In the genomic region with DNA sequence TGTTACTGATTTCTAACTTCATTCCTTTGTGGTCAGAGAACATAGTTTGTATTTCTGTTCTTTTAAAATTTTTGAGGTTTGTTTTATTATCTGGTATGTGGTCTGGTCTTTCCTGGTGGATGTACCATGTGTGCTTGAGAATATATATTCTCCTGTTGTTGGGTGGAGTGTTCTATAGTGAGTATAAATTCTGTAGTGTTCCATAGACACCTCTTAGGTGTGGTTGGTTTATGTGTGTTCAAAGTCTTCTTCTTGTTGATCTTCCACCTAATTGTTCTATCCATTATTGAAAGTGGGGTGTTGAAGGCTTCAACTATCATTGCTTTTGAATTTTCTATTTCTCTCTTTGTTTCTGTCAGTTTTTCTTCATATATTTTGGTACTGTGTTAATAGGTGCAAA, we compare ENCODE assay signal across 25 cellular contexts.
"Had no signal": no experiment of that assay in that cellular context is flagged by ENCODE, and none has a peak within 500 bp of the region (broad histone marks: within the 10 kb centered on the region; RNA-seq: fewer than 3 reads in every experiment).

No MANE protein-coding gene starts in this region.

- H3K27me3 ChIP-seq: esophagus squamous epithelium, gastrocnemius medialis, right lobe of liver had no signal

- H3K9me3 ChIP-seq: esophagus squamous epithelium, gastrocnemius medialis, right lobe of liver had no signal

- H3K27ac Mint-ChIP-seq: activated CD4-positive, alpha-beta T cell treated with anti-CD3 and anti-CD28 coated beads, Interleukin-2, amount 10 ng/mL, durations not matched to agents 24 days and 14 days; activated CD8-positive, alpha-beta memory T cell treated with anti-CD3 and anti-CD28 coated beads, Interleukin-2, amount 10 ng/mL, durations not matched to agents 7 days and 5 days; activated CD8-positive, alpha-beta T cell treated with anti-CD3 and anti-CD28 coated beads for 36 hours; activated naive CD4-positive, alpha-beta T cell treated with anti-CD3 and anti-CD28 coated beads, Interleukin-2, amount 50 U/mL, for 24 hours; brain; dendritic cell treated with granulocyte-macrophage colony-stimulating factor and Interleukin-4, amounts not matched to agents 40 ng/mL and 50 ng/mL, for 4 days; stimulated activated effector memory CD8-positive, alpha-beta T cell treated with anti-CD3 and anti-CD28 coated beads, Interleukin-12 subunit alpha, Interleukin-12 subunit beta, amount 100 ng/mL, for 72 hours; stimulated activated naive CD8-positive, alpha-beta T cell treated with anti-CD3 and anti-CD28 coated beads, Interleukin-15, amount 100 ng/mL, for 72 hours had no signal

- DNase-seq: activated CD4-positive, alpha-beta T cell treated with anti-CD3 and anti-CD28 coated beads, Interleukin-2, amount 10 ng/mL, durations not matched to agents 24 days and 14 days; activated CD8-positive, alpha-beta memory T cell treated with anti-CD3 and anti-CD28 coated beads, Interleukin-2, amount 10 ng/mL, durations not matched to agents 7 days and 5 days; activated CD8-positive, alpha-beta T cell treated with anti-CD3 and anti-CD28 coated beads for 36 hours; activated gamma-delta T cell treated with Interleukin-2 at 50 U/mL for 16 hours; activated T-cell treated with anti-CD3 and anti-CD28 coated beads for 4 hours; anterior cingulate cortex; caudate nucleus; effector CD8-positive, alpha-beta T cell; esophagus squamous epithelium; gastrocnemius medialis; head of caudate nucleus; nephron progenitor cell; right lobe of liver; stimulated activated CD4-positive, alpha-beta T cell treated with anti-CD3 and anti-CD28 coated beads, Interleukin-2, amount 100 ng/mL, for 24 hours; stimulated activated naive CD8-positive, alpha-beta T cell treated with anti-CD3 and anti-CD28 coated beads, Interleukin-15, amount 100 ng/mL, for 72 hours; SW 1271 had no signal

- H3K4me3 ChIP-seq: esophagus squamous epithelium, gastrocnemius medialis, right lobe of liver, SK-N-MC, skin epidermis had no signal

- H3K9me3 Mint-ChIP-seq: activated CD4-positive, alpha-beta T cell treated with anti-CD3 and anti-CD28 coated beads, Interleukin-2, amount 10 ng/mL, durations not matched to agents 24 days and 14 days; dendritic cell treated with granulocyte-macrophage colony-stimulating factor and Interleukin-4, amounts not matched to agents 40 ng/mL and 50 ng/mL, for 4 days; stimulated activated naive CD8-positive, alpha-beta T cell treated with anti-CD3 and anti-CD28 coated beads, Interleukin-15, amount 100 ng/mL, for 72 hours had no signal

- H3K4me3 Mint-ChIP-seq: activated CD4-positive, alpha-beta T cell treated with anti-CD3 and anti-CD28 coated beads, Interleukin-2, amount 10 ng/mL, durations not matched to agents 24 days and 14 days; activated CD8-positive, alpha-beta memory T cell treated with anti-CD3 and anti-CD28 coated beads, Interleukin-2, amount 10 ng/mL, durations not matched to agents 7 days and 5 days; activated CD8-positive, alpha-beta T cell treated with anti-CD3 and anti-CD28 coated beads for 36 hours; activated naive CD4-positive, alpha-beta T cell treated with anti-CD3 and anti-CD28 coated beads, Interleukin-2, amount 50 U/mL, for 24 hours; brain; dendritic cell treated with granulocyte-macrophage colony-stimulating factor and Interleukin-4, amounts not matched to agents 40 ng/mL and 50 ng/mL, for 4 days; mesothelial cell of epicardium; nephron progenitor cell; stimulated activated effector memory CD8-positive, alpha-beta T cell treated with anti-CD3 and anti-CD28 coated beads, Interleukin-12 subunit alpha, Interleukin-12 subunit beta, amount 100 ng/mL, for 72 hours; stimulated activated naive CD8-positive, alpha-beta T cell treated with anti-CD3 and anti-CD28 coated beads, Interleukin-15, amount 100 ng/mL, for 72 hours had no signal

- ATAC-seq: activated CD4-positive, CD25-positive, alpha-beta regulatory T cell treated with anti-CD3 and anti-CD28 coated beads, Interleukin-2, amount 50 U/mL, for 24 hours; activated CD8-positive, alpha-beta memory T cell treated with anti-CD3 and anti-CD28 coated beads, Interleukin-2, amount 10 ng/mL, durations not matched to agents 7 days and 5 days; activated CD8-positive, alpha-beta T cell treated with anti-CD3 and anti-CD28 coated beads for 36 hours; gastrocnemius medialis; left lobe of liver; right lobe of liver; stimulated activated effector memory CD8-positive, alpha-beta T cell treated with anti-CD3 and anti-CD28 coated beads, Interleukin-12 subunit alpha, Interleukin-12 subunit beta, amount 100 ng/mL, for 72 hours; stimulated activated naive CD8-positive, alpha-beta T cell treated with anti-CD3 and anti-CD28 coated beads, Interleukin-15, amount 100 ng/mL, for 72 hours had no signal

- H3K36me3 ChIP-seq: right lobe of liver had no signal

- H3K27ac ChIP-seq: gastrocnemius medialis, right lobe of liver, SK-N-MC, skin epidermis had no signal

- H3K27me3 Mint-ChIP-seq: activated CD4-positive, alpha-beta T cell treated with anti-CD3 and anti-CD28 coated beads, Interleukin-2, amount 10 ng/mL, durations not matched to agents 24 days and 14 days; activated CD8-positive, alpha-beta memory T cell treated with anti-CD3 and anti-CD28 coated beads, Interleukin-2, amount 10 ng/mL, durations not matched to agents 7 days and 5 days; activated CD8-positive, alpha-beta T cell treated with anti-CD3 and anti-CD28 coated beads for 36 hours; activated naive CD4-positive, alpha-beta T cell treated with anti-CD3 and anti-CD28 coated beads, Interleukin-2, amount 50 U/mL, for 24 hours; brain; dendritic cell treated with granulocyte-macrophage colony-stimulating factor and Interleukin-4, amounts not matched to agents 40 ng/mL and 50 ng/mL, for 4 days; stimulated activated naive CD8-positive, alpha-beta T cell treated with anti-CD3 and anti-CD28 coated beads, Interleukin-15, amount 100 ng/mL, for 72 hours had no signal
